Comparison of ENCODE assay signal across 12 cellular contexts in the genomic region with DNA sequence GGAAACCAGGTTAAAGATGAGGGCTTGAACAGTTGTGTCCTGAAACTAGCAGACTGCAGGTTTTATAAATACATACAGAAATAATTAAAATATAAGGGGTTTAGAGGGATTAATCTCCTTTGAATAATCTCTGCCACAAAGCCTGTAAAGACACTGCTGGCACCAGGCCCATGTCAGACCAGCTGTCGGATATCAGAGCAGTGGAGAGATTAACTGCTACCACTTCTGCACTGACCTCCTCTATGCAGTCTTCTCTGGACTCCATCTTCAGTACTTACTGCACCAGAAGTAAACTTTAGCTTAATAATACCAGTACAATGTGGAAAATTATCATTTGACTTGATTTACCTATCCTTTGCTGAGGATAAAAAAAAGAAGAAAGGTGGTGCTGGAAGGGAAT.
DNase-seq lines count a peak whose midpoint lies in the region; ATAC-seq and TF ChIP-seq lines count a peak whose summit lies in the region.
"Had no signal": no experiment of that assay in that cellular context is flagged by ENCODE, and none has a peak within 500 bp of the region (broad histone marks: within the 10 kb centered on the region; RNA-seq: fewer than 3 reads in every experiment).

No MANE protein-coding gene starts in this region.

- CTCF ChIA-PET in WTC11 (lab: Charles Lee): no interaction called here

- peaks cover 14% of the 10 kb centered on the region for H3K79me2 ChIP-seq in neural progenitor cell (ENCODE audit: low read depth)

- DNase-seq in HFFc6 (no peak), NCI-H82 (lab: John Stamatoyannopoulos, UW) (peak; percentile 99), dermis blood vessel endothelial cell (peak; percentile 29), neural progenitor cell (ENCODE audit: low spot score) (peak; percentile 28), WTC11 (ENCODE audit: low spot score) (no peak), NCI-H2029 treated with DMSO at 0.1 percent for 48 hours (lab: John Stamatoyannopoulos, UW) (no peak), NCI-H345 treated with DMSO at 0.1 percent for 48 hours (lab: John Stamatoyannopoulos, UW; ENCODE audit: unreplicated experiment) (no peak)
- DNase-seq: activated naive CD8-positive, alpha-beta T cell treated with anti-CD3 and anti-CD28 coated beads, Interleukin-2, amount 50 U/mL, for 24 hours; Caco-2; naive B cell; stimulated activated CD4-positive, alpha-beta T cell treated with anti-CD3 and anti-CD28 coated beads, Interleukin-12 subunit alpha, Interleukin-12 subunit beta, amount 100 ng/mL, for 4 hours had no signal

- H3K4me1 ChIP-seq in neural progenitor cell: peaks cover 56% of the 10 kb centered on the region
- H3K4me1 ChIP-seq: Caco-2 had no signal

- no peaks in the 10 kb centered on the region for H3K36me3 Mint-ChIP-seq in HFFc6 (ENCODE audit: low read depth)
- no peaks in the 10 kb centered on the region for H3K36me3 Mint-ChIP-seq in neural progenitor cell
- no peaks in the 10 kb centered on the region for H3K36me3 Mint-ChIP-seq in WTC11
- H3K36me3 Mint-ChIP-seq: naive B cell had no signal

- H3K4me3 Mint-ChIP-seq in HFFc6 (no peak overlapping the region), neural progenitor cell (no peak overlapping the region), WTC11 (no peak overlapping the region)
- H3K4me3 Mint-ChIP-seq: activated naive CD8-positive, alpha-beta T cell treated with anti-CD3 and anti-CD28 coated beads, Interleukin-2, amount 50 U/mL, for 24 hours; naive B cell had no signal

- H3K27me3 Mint-ChIP-seq in HFFc6 (ENCODE audit: insufficient read depth) (no peaks in the 10 kb centered on the region), neural progenitor cell (ENCODE audit: insufficient read depth, low read depth) (no peaks in the 10 kb centered on the region), WTC11 (ENCODE audit: low read depth) (no peaks in the 10 kb centered on the region)
- H3K27me3 Mint-ChIP-seq: activated naive CD8-positive, alpha-beta T cell treated with anti-CD3 and anti-CD28 coated beads, Interleukin-2, amount 50 U/mL, for 24 hours; naive B cell had no signal

- no peak overlapping the region for H2AFZ ChIP-seq in neural progenitor cell (replicated peaks)

- H3K27me3 ChIP-seq in neural progenitor cell: no peaks in the 10 kb centered on the region

- POLR2A ChIA-PET in WTC11 (lab: Charles Lee): no interaction called here

- TF ChIP-seq CTCF in HFFc6 (IDR thresholded peaks at IDR 0.05): no peak
- TF ChIP-seq CTCF in neural progenitor cell (IDR thresholded peaks at IDR 0.05): no peak
- no peak for TF ChIP-seq CTCF in WTC11 (IDR thresholded peaks at IDR 0.05)

- H3K4me3 ChIP-seq in neural progenitor cell: no peak overlapping the region

- H3K9me3 Mint-ChIP-seq in HFFc6: no peaks in the 10 kb centered on the region
- no peaks in the 10 kb centered on the region for H3K9me3 Mint-ChIP-seq in neural progenitor cell
- no peaks in the 10 kb centered on the region for H3K9me3 Mint-ChIP-seq in WTC11
- H3K9me3 Mint-ChIP-seq: activated naive CD8-positive, alpha-beta T cell treated with anti-CD3 and anti-CD28 coated beads, Interleukin-2, amount 50 U/mL, for 24 hours; naive B cell had no signal

- H4K20me1 ChIP-seq in neural progenitor cell (ENCODE audit: low read depth): peaks cover 3% of the 10 kb centered on the region

- 0 out of 2 replicates have a peak overlapping the region, but pooled peaks have one; percentile 16 for H3K27ac Mint-ChIP-seq in HFFc6
- H3K27ac Mint-ChIP-seq in neural progenitor cell: peak overlapping the region; percentile 25
- no peak overlapping the region for H3K27ac Mint-ChIP-seq in WTC11
- H3K27ac Mint-ChIP-seq: activated naive CD8-positive, alpha-beta T cell treated with anti-CD3 and anti-CD28 coated beads, Interleukin-2, amount 50 U/mL, for 24 hours; naive B cell had no signal

- peak overlapping the region; percentile 59 for H3K4me2 ChIP-seq in neural progenitor cell

- no peak overlapping the region for H3K9ac ChIP-seq in neural progenitor cell

- no peaks in the 10 kb centered on the region for H3K36me3 ChIP-seq in neural progenitor cell

- ATAC-seq in HG03039 (IDR thresholded peaks at IDR 0.05; ENCODE audit: unreplicated experiment) (no peak), WTC11 (no peak)
- ATAC-seq: activated naive CD8-positive, alpha-beta T cell treated with anti-CD3 and anti-CD28 coated beads, Interleukin-2, amount 50 U/mL, for 24 hours had no signal

- peaks cover 18% of the 10 kb centered on the region for H3F3A ChIP-seq in neural progenitor cell (ENCODE audit: low read depth)

- H3K4me1 Mint-ChIP-seq in HFFc6 (ENCODE audit: low read depth) (peaks cover 22% of the 10 kb centered on the region), neural progenitor cell (peaks cover 33% of the 10 kb centered on the region), WTC11 (peaks cover 36% of the 10 kb centered on the region)
- H3K4me1 Mint-ChIP-seq: activated naive CD8-positive, alpha-beta T cell treated with anti-CD3 and anti-CD28 coated beads, Interleukin-2, amount 50 U/mL, for 24 hours had no signal

- H3K27ac ChIP-seq in neural progenitor cell: peak overlapping the region; percentile 32

- no peaks in the 10 kb centered on the region for H3K9me3 ChIP-seq in neural progenitor cell (ENCODE audit: low read depth)
- H3K9me3 ChIP-seq: Caco-2 had no signal

TF ChIP-seq in WTC11, 78 proteins besides CTCF, POLR2A, EP300 and RAD21 (continues in another document):
- TF ChIP-seq HMGXB4 (CRISPR knock-in tag; IDR thresholded peaks at IDR 0.05) (no peak), NR2C2 (CRISPR knock-in tag; IDR thresholded peaks at IDR 0.05) (no peak), MXD4 (CRISPR knock-in tag; IDR thresholded peaks at IDR 0.05; ENCODE audit: borderline replicate concordance) (no peak), ZNF532 (CRISPR knock-in tag; IDR thresholded peaks at IDR 0.05; ENCODE audit: borderline replicate concordance) (no peak), CREB1 (CRISPR knock-in tag; IDR thresholded peaks at IDR 0.05) (no peak), ZNF512 (CRISPR knock-in tag; IDR thresholded peaks at IDR 0.05; ENCODE audit: borderline replicate concordance) (no peak), ZNF671 (CRISPR knock-in tag; IDR thresholded peaks at IDR 0.05) (no peak)

Comparison
In these comparisons a context has a peak if more than half of its experiments do, and no peak if none do; other contexts are left out.
1. DNase-seq: peak in NCI-H82 (single experiment), dermis blood vessel endothelial cell (single experiment) and neural progenitor cell (single experiment); none in HFFc6 (single experiment), WTC11 (single experiment), NCI-H2029 treated with DMSO at 0.1 percent for 48 hours (single experiment) and NCI-H345 treated with DMSO at 0.1 percent for 48 hours (single experiment).